In genomic region chr1:172449012-172449584, GRCh38 we compare ENCODE assay signal across 12 cellular contexts. TPM values are rescaled to one million over a fixed set of nuclear protein-coding genes. Genes with fewer than 3 reads are reported as not detected.
DNase-seq lines count a peak whose midpoint lies in the region; ATAC-seq, FAIRE-seq and TF ChIP-seq lines count a peak whose summit lies in the region.
"Had no signal": no experiment of that assay in that cellular context is flagged by ENCODE, and none has a peak within 500 bp of the region (broad histone marks: within the 10 kb centered on the region; RNA-seq: fewer than 3 reads in every experiment).

No MANE protein-coding gene starts in this region.

- TF ChIP-seq RAD21 in K562 (CRISPR knock-in tag; conservative IDR thresholded peaks at IDR 0.05 in 1 of 2, IDR thresholded peaks at IDR 0.05 in 1 of 2): no peak

- no peaks in the 10 kb centered on the region for H3K36me3 Mint-ChIP-seq in activated CD4-positive, alpha-beta T cell treated with anti-CD3 and anti-CD28 coated beads, Interleukin-2, amount 10 ng/mL, durations not matched to agents 24 days and 14 days (ENCODE audit: low read depth)

- H3K79me2 ChIP-seq in K562 (ENCODE audit: control insufficient read depth, insufficient read depth, low read length): no peaks in the 10 kb centered on the region
- no peaks in the 10 kb centered on the region for H3K79me2 ChIP-seq in osteoblast (ENCODE audit: insufficient read depth, low read length)

- H3K9me3 ChIP-seq in K562 (replicated peaks; ENCODE audit: control insufficient read depth, insufficient read depth, low read depth, low read length) (no peaks in the 10 kb centered on the region), osteoblast (ENCODE audit: low read depth, low read length) (no peaks in the 10 kb centered on the region)

- H3K27ac Mint-ChIP-seq in activated CD4-positive, alpha-beta T cell treated with anti-CD3 and anti-CD28 coated beads, Interleukin-2, amount 10 ng/mL, durations not matched to agents 24 days and 14 days: peak overlapping the region; percentile 49
- H3K27ac Mint-ChIP-seq: activated B cell treated with CpG ODN at 0.5 μM for 24 hours had no signal

- H3K36me3 ChIP-seq in K562 (ENCODE audit: control insufficient read depth, insufficient read depth, low read length): no peaks in the 10 kb centered on the region
- no peaks in the 10 kb centered on the region for H3K36me3 ChIP-seq in osteoblast (ENCODE audit: insufficient read depth, low read length)

- no peak for ATAC-seq in K562
- ATAC-seq in HG02981 (IDR thresholded peaks at IDR 0.05; ENCODE audit: unreplicated experiment): no peak

- TF ChIP-seq EP300 in K562 (IDR thresholded peaks at IDR 0.05; ENCODE audit: low read length): no peak

- CTCF ChIA-PET in K562 (lab: Yijun Ruan, JAX; ENCODE audit: low intra/inter-chr PET ratio): interaction anchor here (0.6 to 1.2 kb wide), 3 partner anchors 50 to 1814 kb away, joined by 3 to 6 read pairs (median 4); no protein-coding TSS in a partner anchor

- peaks cover 31% of the 10 kb centered on the region for H3K4me1 Mint-ChIP-seq in activated CD4-positive, alpha-beta T cell treated with anti-CD3 and anti-CD28 coated beads, Interleukin-2, amount 10 ng/mL, durations not matched to agents 24 days and 14 days

- intact Hi-C loops in activated CD4-positive, alpha-beta T cell treated with anti-CD3 and anti-CD28 coated beads, Interleukin-2, amount 10 ng/mL, durations not matched to agents 24 days and 14 days (cut with micrococcal nuclease): loop anchor here (10.0 kb wide), 1 partner anchor 644 kb away; no protein-coding TSS in a partner anchor
- intact Hi-C loops in K562 (cut with micrococcal nuclease): no loop called here

- H3K9me3 Mint-ChIP-seq in activated CD4-positive, alpha-beta T cell treated with anti-CD3 and anti-CD28 coated beads, Interleukin-2, amount 10 ng/mL, durations not matched to agents 24 days and 14 days: no peaks in the 10 kb centered on the region
- H3K9me3 Mint-ChIP-seq: activated B cell treated with CpG ODN at 0.5 μM for 24 hours had no signal

- in situ Hi-C loops in K562 (cut with MboI): no loop called here

- no peak overlapping the region for H3K4me3 ChIP-seq in K562
- H3K4me3 ChIP-seq in osteoblast (ENCODE audit: insufficient read depth, low read length): no peak overlapping the region

- peak overlapping the region; percentile 60; the same call in 1 of the 2 replicates for H3K4me2 ChIP-seq in K562 (ENCODE audit: insufficient read depth, low read length)
- H3K4me2 ChIP-seq in osteoblast (ENCODE audit: insufficient read depth, low read length): no peak overlapping the region
- H3K4me2 ChIP-seq: KMS-11 had no signal

- peaks cover 28 to 43% of the 10 kb centered on the region in 2 experiments for H3K4me1 ChIP-seq in K562 (replicated peaks in 1 of 2; ENCODE audit: control insufficient read depth in 2 of 2, insufficient read depth in 2 of 2, low read length in 2 of 2)
- H3K4me1 ChIP-seq in osteoblast (ENCODE audit: insufficient read depth, low read length): peaks cover 13% of the 10 kb centered on the region

- H3K27ac ChIP-seq in K562 (ENCODE audit: extremely low read depth, low read depth, low read length) (no peak overlapping the region; the same call in 2 of the 3 replicates), osteoblast (ENCODE audit: low read depth, low read length) (no peak overlapping the region)
- H3K27ac ChIP-seq: KMS-11 had no signal

- no TSS peak for BruUV-seq in K562 (replicated peaks; lab: Mats Ljungman, UMichigan)

- TF ChIP-seq POLR2A in K562 (conservative IDR thresholded peaks at IDR 0.05): no peak

- H4K20me1 ChIP-seq in K562 (replicated peaks; ENCODE audit: control insufficient read depth, insufficient read depth, low read length): no peaks in the 10 kb centered on the region
- no peaks in the 10 kb centered on the region for H4K20me1 ChIP-seq in osteoblast (ENCODE audit: insufficient read depth, low read length)

- 46% methylated on average over 6 of the region's 6 CpGs for WGBS in K562 (ENCODE audit: insufficient coverage, low coverage, missing lambda C conversion rate)

- POLR2A ChIA-PET in K562 (lab: Yijun Ruan, JAX): interaction anchor here (0.6 kb wide), 1 partner anchor 193 kb away, joined by 4 read pairs; no protein-coding TSS in a partner anchor

- peak; percentile 57 for DNase-seq in activated CD4-positive, alpha-beta T cell treated with anti-CD3 and anti-CD28 coated beads, Interleukin-2, amount 10 ng/mL, durations not matched to agents 24 days and 14 days
- no peak for DNase-seq in activated CD4-positive, alpha-beta T cell treated with anti-CD3 and anti-CD28 coated beads, Interleukin-2, amount 50 U/mL, for 1 hour
- DNase-seq in NCI-H146 (lab: John Stamatoyannopoulos, UW) (peak; percentile 42), K562 (ENCODE audit: extremely low read depth in 1 of 4, low spot score in 3 of 4) (peak in 1 of 4 experiments; percentile 27), osteoblast (ENCODE audit: insufficient read length, low spot score, missing footprints) (no peak), AG20443 (ENCODE audit: low spot score) (no peak), NK-92 (lab: John Stamatoyannopoulos, UW; ENCODE audit: unreplicated experiment) (no peak)
- DNase-seq: activated B cell treated with CpG ODN at 0.5 μM for 24 hours; NK-92 treated with Interleukin-12 subunit alpha and Interleukin-12 subunit beta, amount 100 ng/mL, for 24 hours had no signal

- H3K4me3 Mint-ChIP-seq in activated CD4-positive, alpha-beta T cell treated with anti-CD3 and anti-CD28 coated beads, Interleukin-2, amount 10 ng/mL, durations not matched to agents 24 days and 14 days: no peak overlapping the region
- H3K4me3 Mint-ChIP-seq: activated B cell treated with CpG ODN at 0.5 μM for 24 hours had no signal

- H3K9ac ChIP-seq in K562 (ENCODE audit: insufficient read depth in 1 of 2, low read depth in 2 of 2, low read length in 2 of 2): no peak overlapping the region; a peak in 1 of 4 replicates
- H3K9ac ChIP-seq: KMS-11 had no signal

- H3K9me1 ChIP-seq in K562 (ENCODE audit: control insufficient read depth, insufficient read depth, low read length): peaks cover 5% of the 10 kb centered on the region

- H2AFZ ChIP-seq in K562 (ENCODE audit: low read depth, low read length): peak overlapping the region; percentile 99
- H2AFZ ChIP-seq in osteoblast (ENCODE audit: low read length): peak overlapping the region; percentile 86

- FAIRE-seq in K562 (lab: Jason Lieb, UNC): no peak
- FAIRE-seq: endometrium had no signal

- no peaks in the 10 kb centered on the region for H3K27me3 Mint-ChIP-seq in activated CD4-positive, alpha-beta T cell treated with anti-CD3 and anti-CD28 coated beads, Interleukin-2, amount 10 ng/mL, durations not matched to agents 24 days and 14 days
- H3K27me3 Mint-ChIP-seq: activated B cell treated with CpG ODN at 0.5 μM for 24 hours had no signal

- TF ChIP-seq CTCF in K562 (IDR thresholded peaks at IDR 0.05 in 2 of 3, conservative IDR thresholded peaks at IDR 0.05 in 1 of 3; ENCODE audit: insufficient read depth in 2 of 3, low read depth in 1 of 3, low read length in 3 of 3): no peak
- no peak for TF ChIP-seq CTCF in osteoblast (IDR thresholded peaks at IDR 0.05; ENCODE audit: extremely low read depth, low read depth, low read length)

- no peaks in the 10 kb centered on the region for H3K27me3 ChIP-seq in K562 (ENCODE audit: control insufficient read depth in 2 of 2, insufficient read depth in 2 of 2, low read length in 2 of 2)
- no peaks in the 10 kb centered on the region for H3K27me3 ChIP-seq in osteoblast (ENCODE audit: insufficient read depth, low read length)

RNA-seq across cellular contexts. Expression of gene PIGC, which starts 5.2 kb away (rescaled TPM):
- 20.4 and 23.9 TPM in 2 replicates for total RNA-seq in activated CD4-positive, alpha-beta T cell treated with anti-CD3 and anti-CD28 coated beads, Interleukin-2, amount 10 ng/mL, durations not matched to agents 24 days and 14 days
- 43.3 and 43.8 TPM in 2 replicates for total RNA-seq in K562 (2011; cell fraction: chromatin; rRNA removed; ENCODE audit: low replicate concordance)
- 42.9 and 48.8 TPM in 2 replicates for total RNA-seq in K562 (2011; cell fraction: nucleolus; rRNA removed)
- total RNA-seq in K562 (2011; cell fraction: nucleoplasm; rRNA removed): 52.9 and 57.7 TPM in 2 replicates
- total RNA-seq in K562 (2014; rRNA removed): 30.5 and 34.4 TPM in 2 replicates
- 54.7 and 62.1 TPM in 2 replicates for total RNA-seq in K562 (2014; rRNA removed; fragmentation: Illumina TruSeq; extraction: Trizol)
- total RNA-seq in K562 (2015; rRNA removed; fragmentation: Illumina TruSeq; extraction: Trizol): 44.5 and 46.0 TPM in 2 replicates
- 38.9 and 40.3 TPM in 2 replicates for total RNA-seq in K562 (2021)
- polyA plus RNA-seq in K562 (2011; rRNA removed): 59.3 and 60.4 TPM in 2 replicates
- polyA plus RNA-seq in K562 (2011; cell fraction: cytosol; rRNA removed): 50.8 and 72.2 TPM in 2 replicates
- 31.5 and 37.4 TPM in 2 replicates for polyA plus RNA-seq in K562 (2011; cell fraction: nucleus; rRNA removed)
- polyA plus RNA-seq in K562 (2012): 49.3 and 58.4 TPM in 2 replicates
- polyA plus RNA-seq in K562 (2014; fragmentation: Illumina TruSeq; extraction: Trizol): 56.4 and 59.3 TPM in 2 replicates
- 10 to 100 TPM; 92.9 to 97.9 TPM for polyA plus RNA-seq in K562 (2014; fragmentation: Nextera tagmentation; extraction: Ambion mirVana)
- polyA plus RNA-seq in K562 (2014; rRNA removed): 39.1 and 49.9 TPM in 2 replicates
- 54.5 and 72.3 TPM in 2 replicates for polyA minus RNA-seq in K562 (2011; rRNA and poly(A)+ RNA removed)
- polyA minus RNA-seq in K562 (2011; cell fraction: cytosol; rRNA and poly(A)+ RNA removed): 14.7 and 28.0 TPM in 2 replicates
- polyA minus RNA-seq in K562 (2011; cell fraction: nucleus; rRNA and poly(A)+ RNA removed): 22.5 and 45.2 TPM in 2 replicates
- total RNA-seq in osteoblast: 19.7 and 22.4 TPM in 2 replicates

RNA-seq across cellular contexts. Expression of gene C1orf105, which starts 28.6 kb away (rescaled TPM):
- total RNA-seq in activated CD4-positive, alpha-beta T cell treated with anti-CD3 and anti-CD28 coated beads, Interleukin-2, amount 10 ng/mL, durations not matched to agents 24 days and 14 days: not detected in 2 replicates
- total RNA-seq in K562 (2011; cell fraction: chromatin; rRNA removed; ENCODE audit: low replicate concordance): not detected in 2 replicates
- total RNA-seq in K562 (2011; cell fraction: nucleolus; rRNA removed): not detected in 2 replicates
- not detected in 2 replicates for total RNA-seq in K562 (2011; cell fraction: nucleoplasm; rRNA removed)
- total RNA-seq in K562 (2014; rRNA removed): not detected in 2 replicates
- not detected in 2 replicates for total RNA-seq in K562 (2014; rRNA removed; fragmentation: Illumina TruSeq; extraction: Trizol)
- not detected in 2 replicates for total RNA-seq in K562 (2015; rRNA removed; fragmentation: Illumina TruSeq; extraction: Trizol)
- total RNA-seq in K562 (2021): not detected in 2 replicates
- polyA plus RNA-seq in K562 (2011; rRNA removed): 0.08 TPM in 1 of 2 replicates, not detected in the other
- not detected in 2 replicates for polyA plus RNA-seq in K562 (2011; cell fraction: cytosol; rRNA removed)
- not detected in 2 replicates for polyA plus RNA-seq in K562 (2011; cell fraction: nucleus; rRNA removed)
- not detected in 2 replicates for polyA plus RNA-seq in K562 (2012)
- polyA plus RNA-seq in K562 (2014; fragmentation: Illumina TruSeq; extraction: Trizol): 0.19 TPM in 1 of 2 replicates, not detected in the other
- not detected for polyA plus RNA-seq in K562 (2014; fragmentation: Nextera tagmentation; extraction: Ambion mirVana)
- polyA plus RNA-seq in K562 (2014; rRNA removed): not detected in 2 replicates
- polyA minus RNA-seq in K562 (2011; rRNA and poly(A)+ RNA removed): not detected in 2 replicates
- not detected in 2 replicates for polyA minus RNA-seq in K562 (2011; cell fraction: cytosol; rRNA and poly(A)+ RNA removed)
- polyA minus RNA-seq in K562 (2011; cell fraction: nucleus; rRNA and poly(A)+ RNA removed): not detected in 2 replicates
- total RNA-seq in osteoblast: not detected in 2 replicates
- total RNA-seq: activated B cell treated with CpG ODN at 0.5 μM for 24 hours had no signal

Comparison
In these comparisons a context has a peak if more than half of its experiments do, and no peak if none do; other contexts are left out.
1. DNase-seq: peak in activated CD4-positive, alpha-beta T cell treated with anti-CD3 and anti-CD28 coated beads, Interleukin-2, amount 10 ng/mL, durations not matched to agents 24 days and 14 days (single experiment) and NCI-H146 (single experiment); none in activated CD4-positive, alpha-beta T cell treated with anti-CD3 and anti-CD28 coated beads, Interleukin-2, amount 50 U/mL, for 1 hour (single experiment), osteoblast (single experiment), AG20443 (single experiment) and NK-92 (single experiment).